In the genomic region with DNA sequence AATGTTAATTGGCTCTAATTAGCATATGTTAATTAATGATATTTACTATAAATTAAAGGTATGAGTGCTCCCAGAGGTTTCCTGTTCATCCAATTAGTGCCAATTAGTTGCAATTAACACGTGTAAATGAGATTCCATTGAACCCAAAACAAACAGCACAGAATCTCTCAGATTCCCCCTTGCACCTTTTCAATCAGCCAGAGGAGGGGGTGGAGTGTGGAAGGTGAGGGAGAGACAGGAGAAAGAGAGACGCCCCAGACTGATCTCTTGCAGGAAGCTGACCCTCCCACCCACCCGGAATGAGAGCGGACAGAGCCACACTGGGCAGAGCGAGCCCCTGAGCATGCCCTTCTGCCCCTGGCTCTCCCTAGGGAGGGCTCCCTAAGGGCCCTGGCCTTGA, we compare ENCODE assay signal across 3 cellular contexts. TPM values are rescaled to one million over a fixed set of nuclear protein-coding genes. Genes with fewer than 3 reads are reported as not detected.
"Had no signal": no experiment of that assay in that cellular context is flagged by ENCODE, and none has a peak within 500 bp of the region (broad histone marks: within the 10 kb centered on the region; RNA-seq: fewer than 3 reads in every experiment).

No MANE protein-coding gene starts in this region.

- H3K4me3 ChIP-seq: GM12878 had no signal

- ATAC-seq: GM12878 had no signal

- DNase-seq: GDM1, GF-D8 had no signal

RNA-seq across cellular contexts. Expression of a gene that starts 24.1 kb away (rescaled TPM):
- total RNA-seq: GM12878 had no signal
- polyA plus RNA-seq: GM12878 had no signal
